In genomic region chr4:42453612-42454011, GRCh38 we compare ENCODE assay signal across 19 cellular contexts. TPM values are rescaled to one million over a fixed set of nuclear protein-coding genes. Genes with fewer than 3 reads are reported as not detected.
DNase-seq lines count a peak whose midpoint lies in the region; ATAC-seq and TF ChIP-seq lines count a peak whose summit lies in the region.
"Had no signal": no experiment of that assay in that cellular context is flagged by ENCODE, and none has a peak within 500 bp of the region (broad histone marks: within the 10 kb centered on the region; RNA-seq: fewer than 3 reads in every experiment).

No MANE protein-coding gene starts in this region.

- H3K27me3 Mint-ChIP-seq in glutamatergic neuron (ENCODE audit: unreplicated experiment) = peaks cover 4% of the 10 kb centered on the region
- H3K27me3 Mint-ChIP-seq: activated B cell treated with CpG ODN at 0.5 μM for 24 hours had no signal

- DNase-seq in DMS 273 treated with DMSO at 0.1 percent for 48 hours (lab: John Stamatoyannopoulos, UW) = no peak
- DNase-seq in T1000 (lab: John Stamatoyannopoulos, UW) = no peak
- no peak for DNase-seq in glutamatergic neuron
- DNase-seq in Right ventricle myocardium inferior (ENCODE audit: missing footprints) = no peak
- DNase-seq: activated B cell treated with CpG ODN at 0.5 μM for 24 hours, DND-41, KG1, left ventricle myocardium inferior, NCI-H1092, SHP77 treated with DMSO at 0.1 percent for 48 hours had no signal

- peak; percentile 71 for ATAC-seq in GM18505 (IDR thresholded peaks at IDR 0.05; ENCODE audit: unreplicated experiment)
- ATAC-seq in GM19463 (IDR thresholded peaks at IDR 0.05; ENCODE audit: unreplicated experiment) = peak; percentile 95
- ATAC-seq in HG02759 (IDR thresholded peaks at IDR 0.05; ENCODE audit: unreplicated experiment) = peak; percentile 91
- ATAC-seq in HG03460 (IDR thresholded peaks at IDR 0.05; ENCODE audit: unreplicated experiment) = peak; percentile 77
- ATAC-seq in Right ventricle myocardium inferior = no peak
- ATAC-seq: stimulated activated effector memory CD8-positive, alpha-beta T cell treated with anti-CD3 and anti-CD28 coated beads, Interleukin-12 subunit alpha, Interleukin-12 subunit beta, amount 100 ng/mL, for 72 hours had no signal

- H3K9me3 Mint-ChIP-seq in glutamatergic neuron (ENCODE audit: unreplicated experiment) = no peaks in the 10 kb centered on the region
- H3K9me3 Mint-ChIP-seq: CD14-positive monocyte; stimulated activated effector memory CD8-positive, alpha-beta T cell treated with anti-CD3 and anti-CD28 coated beads, Interleukin-12 subunit alpha, Interleukin-12 subunit beta, amount 100 ng/mL, for 72 hours; T-helper 1 cell treated with Interleukin-12 subunit alpha and Interleukin-12 subunit beta and Interleukin-4 antibody, amounts not matched to agents 30 μg/mL and 1 μg/mL, for 36 hours had no signal

- H3K27ac Mint-ChIP-seq in glutamatergic neuron (ENCODE audit: unreplicated experiment) = no peak overlapping the region
- H3K27ac Mint-ChIP-seq: activated B cell treated with CpG ODN at 0.5 μM for 24 hours; CD14-positive monocyte; stimulated activated effector memory CD8-positive, alpha-beta T cell treated with anti-CD3 and anti-CD28 coated beads, Interleukin-12 subunit alpha, Interleukin-12 subunit beta, amount 100 ng/mL, for 72 hours; T-helper 1 cell treated with Interleukin-12 subunit alpha and Interleukin-12 subunit beta and Interleukin-4 antibody, amounts not matched to agents 30 μg/mL and 1 μg/mL, for 36 hours had no signal

- TF ChIP-seq POLR2A in GM18505 (IDR thresholded peaks at IDR 0.05; ENCODE audit: borderline replicate concordance, extremely low read depth, insufficient read depth, insufficient read length) = no peak

- TF ChIP-seq CTCF in glutamatergic neuron (IDR thresholded peaks at IDR 0.05; ENCODE audit: partially characterized antibody, unreplicated experiment) = no peak

- H3K36me3 Mint-ChIP-seq in glutamatergic neuron (ENCODE audit: unreplicated experiment) = peaks cover 8% of the 10 kb centered on the region

- intact Hi-C loops in Right ventricle myocardium inferior (cut with DNase I) = no loop called here

- peaks cover 13% of the 10 kb centered on the region for H3K4me1 Mint-ChIP-seq in glutamatergic neuron (ENCODE audit: low read depth, unreplicated experiment)
- H3K4me1 Mint-ChIP-seq: activated B cell treated with CpG ODN at 0.5 μM for 24 hours; CD14-positive monocyte; stimulated activated effector memory CD8-positive, alpha-beta T cell treated with anti-CD3 and anti-CD28 coated beads, Interleukin-12 subunit alpha, Interleukin-12 subunit beta, amount 100 ng/mL, for 72 hours had no signal

- H3K4me3 Mint-ChIP-seq in glutamatergic neuron (ENCODE audit: unreplicated experiment) = no peak overlapping the region
- H3K4me3 Mint-ChIP-seq: activated B cell treated with CpG ODN at 0.5 μM for 24 hours; CD14-positive monocyte; stimulated activated effector memory CD8-positive, alpha-beta T cell treated with anti-CD3 and anti-CD28 coated beads, Interleukin-12 subunit alpha, Interleukin-12 subunit beta, amount 100 ng/mL, for 72 hours; T-helper 1 cell treated with Interleukin-12 subunit alpha and Interleukin-12 subunit beta and Interleukin-4 antibody, amounts not matched to agents 30 μg/mL and 1 μg/mL, for 36 hours had no signal

RNA-seq across cellular contexts. Expression of gene SHISA3, which starts 56.3 kb away (rescaled TPM):
- total RNA-seq in glutamatergic neuron (ENCODE audit: unreplicated experiment) (0.42 TPM), Right ventricle myocardium inferior (5.5 TPM)
- total RNA-seq: activated B cell treated with CpG ODN at 0.5 μM for 24 hours, fibroblast of villous mesenchyme, smooth muscle cell had no signal
